23 cellular contexts compared by ENCODE assay signal in the genomic region with DNA sequence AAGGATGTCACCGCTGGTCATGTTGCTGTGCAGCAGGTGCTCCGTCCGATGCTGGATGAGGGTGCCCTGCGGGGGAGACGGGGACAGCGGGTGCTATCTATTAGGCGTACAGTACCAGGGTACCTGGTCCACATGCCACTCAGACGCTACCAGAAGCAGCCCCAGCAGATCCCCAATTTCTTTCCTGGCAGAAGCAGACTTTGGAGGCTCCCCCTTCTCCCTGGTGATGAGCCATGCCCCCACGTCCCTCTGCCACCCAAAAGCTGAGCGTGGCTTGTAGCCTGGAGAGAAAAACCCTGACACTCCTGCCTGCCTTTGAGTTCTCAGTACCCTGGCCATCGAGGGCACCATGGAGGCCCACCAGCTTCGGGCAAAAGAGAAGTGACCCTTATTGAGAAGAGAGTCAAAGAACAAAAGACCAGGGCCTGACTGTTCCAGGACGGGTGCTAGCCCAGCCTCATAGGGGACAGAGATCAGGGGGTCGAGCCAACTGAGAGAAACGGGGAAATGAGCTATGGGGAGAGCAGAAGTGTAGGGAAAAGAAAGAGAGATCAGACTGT.
"Had no signal": no experiment of that assay in that cellular context is flagged by ENCODE, and none has a peak within 500 bp of the region (broad histone marks: within the 10 kb centered on the region; RNA-seq: fewer than 3 reads in every experiment).

No MANE protein-coding gene starts in this region.

- H3K27ac ChIP-seq: coronary artery, dorsolateral prefrontal cortex, epithelial cell of prostate, esophagus squamous epithelium, gastrocnemius medialis, hepatocyte, left lung had no signal

- H3K36me3 ChIP-seq: esophagus squamous epithelium, gastrocnemius medialis, left lung had no signal

- H3K4me2 ChIP-seq: hepatocyte had no signal

- ATAC-seq: gastrocnemius medialis, left cardiac atrium, left lung, left ventricle myocardium superior, mucosa of descending colon had no signal

- H3K36me3 Mint-ChIP-seq: memory B cell, mesothelial cell of epicardium had no signal

- H3K4me1 ChIP-seq: esophagus squamous epithelium, gastrocnemius medialis, left lung had no signal

- DNase-seq: dermis blood vessel endothelial cell; dorsolateral prefrontal cortex; effector CD4-positive, alpha-beta T cell; effector memory CD4-positive, alpha-beta T cell; erythroblast; esophagus squamous epithelium; foreskin fibroblast; foreskin melanocyte; gastrocnemius medialis; glutamatergic neuron; left cardiac atrium; left lung; left ventricle myocardium superior; mammary epithelial cell; mesendoderm; mucosa of descending colon; naive B cell had no signal

- H3K4me1 Mint-ChIP-seq: memory B cell, mesothelial cell of epicardium, naive B cell had no signal

- H3K4me3 ChIP-seq: coronary artery, dorsolateral prefrontal cortex, esophagus squamous epithelium, gastrocnemius medialis, hepatocyte, left lung, lung, mucosa of descending colon had no signal

- H3K27me3 ChIP-seq: gastrocnemius medialis, hepatocyte had no signal

- H3K27ac Mint-ChIP-seq: memory B cell, mesothelial cell of epicardium, naive B cell had no signal

- H3K9me3 ChIP-seq: esophagus squamous epithelium, gastrocnemius medialis, mucosa of descending colon had no signal

- H3K4me3 Mint-ChIP-seq: memory B cell, mesothelial cell of epicardium, naive B cell had no signal
